ENCODE assay signal across 8 cellular contexts in the genomic region with DNA sequence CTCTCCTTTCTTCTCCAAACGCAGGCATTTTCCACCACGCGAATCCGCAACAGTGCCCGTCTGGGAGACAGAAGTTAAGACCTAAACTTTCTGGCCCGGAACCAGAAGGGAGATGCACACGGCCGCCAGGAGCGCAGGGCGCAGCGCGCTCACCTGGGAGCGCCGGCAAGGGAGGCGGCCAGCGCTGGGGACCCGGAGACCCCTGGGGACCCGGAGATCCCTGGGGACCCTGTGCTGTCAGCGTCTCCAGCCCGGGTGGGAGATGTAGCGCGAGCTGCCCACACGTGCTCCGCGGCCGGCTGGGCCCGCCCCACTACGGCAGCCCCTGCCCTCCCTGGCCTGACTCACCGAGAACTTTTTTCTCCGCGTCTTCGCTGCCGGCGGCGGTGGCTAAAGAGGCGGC. TPM values are rescaled to one million over a fixed set of nuclear protein-coding genes. Genes with fewer than 3 reads are reported as not detected.
DNase-seq lines count a peak whose midpoint lies in the region; ATAC-seq and TF ChIP-seq lines count a peak whose summit lies in the region.

No MANE protein-coding gene starts in this region.

- peaks cover 46 to 75% of the 10 kb centered on the region in 2 donors for H3K27me3 Mint-ChIP-seq in natural killer cell (ENCODE audit: low read depth in 2 of 2)

- intact Hi-C loops in esophagus squamous epithelium (cut with DNase I) (loop anchor here (10.0 kb wide), 1 partner anchor 108 kb away; the partner anchor contains the start of gene MAGOHB), natural killer cell (cut with micrococcal nuclease) (no loop called here)

- DNase-seq in H7 (peak; percentile 69), NAMALWA (ENCODE audit: low spot score) (peak; percentile 88), activated T-cell treated with anti-CD3 and anti-CD28 coated beads for 4 hours (peak; percentile 41), esophagus squamous epithelium (lab: John Stamatoyannopoulos, UW) (no peak), natural killer cell (peak; percentile 47), substantia nigra (lab: John Stamatoyannopoulos, UW) (peak in 19 of 49 donors; percentile 8 to 52 (median 25)), NCI-H1092 (lab: John Stamatoyannopoulos, UW) (no peak)

- no peaks in the 10 kb centered on the region for H3K9me3 ChIP-seq in esophagus squamous epithelium

- H3K27ac Mint-ChIP-seq in natural killer cell, result peak overlapping the region; percentile 82 to 90

- H3K4me1 ChIP-seq in esophagus squamous epithelium, result peaks cover 11 to 59% (median 30%) of the 10 kb centered on the region in 3 donors

- no peak for TF ChIP-seq POLR2A in esophagus squamous epithelium (IDR thresholded peaks at IDR 0.05)

- no peaks in the 10 kb centered on the region for H3K36me3 Mint-ChIP-seq in natural killer cell

- peak overlapping the region; percentile 74 for H3K4me3 ChIP-seq in GM12875 (ENCODE audit: low read depth, low read length)
- peak overlapping the region; percentile 94 for H3K4me3 ChIP-seq in H7 (ENCODE audit: insufficient read depth, low read depth, low read length)
- H3K4me3 ChIP-seq in esophagus squamous epithelium, result peak overlapping the region; percentile 70 to 97 (median 92)

- peak overlapping the region; percentile 98 to 100 (median 99) for H3K27ac ChIP-seq in esophagus squamous epithelium
- peak overlapping the region; percentile 71 for H3K27ac ChIP-seq in substantia nigra (ENCODE audit: low read depth, low read length, poor library complexity, severe bottlenecking)

- H3K27me3 ChIP-seq in H7 (ENCODE audit: control insufficient read depth, insufficient read depth, low read length) (peaks cover 5% of the 10 kb centered on the region; the same call in 1 of the 2 replicates), esophagus squamous epithelium (no peaks in the 10 kb centered on the region)

- peak; percentile 31; the same call in 1 of the 2 replicates for TF ChIP-seq CTCF in GM12875 (IDR thresholded peaks at IDR 0.05; ENCODE audit: borderline replicate concordance, insufficient read depth, low read depth, low read length)
- TF ChIP-seq CTCF in esophagus squamous epithelium (IDR thresholded peaks at IDR 0.05), result peak in 3 of 6 experiments; percentile 23 to 45 (median 43)
- no peak for TF ChIP-seq CTCF in natural killer cell (IDR thresholded peaks at IDR 0.05)

- H3K36me3 ChIP-seq in H7 (replicated peaks; ENCODE audit: control insufficient read depth, insufficient read depth, low read length) (no peaks in the 10 kb centered on the region), esophagus squamous epithelium (no peaks in the 10 kb centered on the region)

- peak; percentile 58 to 71 (median 64) for ATAC-seq in natural killer cell

- H3K4me3 Mint-ChIP-seq in natural killer cell, result peak overlapping the region; percentile 89

- H3K9me3 Mint-ChIP-seq in natural killer cell, result no peaks in the 10 kb centered on the region

- H3K4me1 Mint-ChIP-seq in natural killer cell, result peaks cover 18 to 22% of the 10 kb centered on the region in 2 donors

- 0% methylated on average over 4 of the region's 36 CpGs; no CpG with 5 or more reads in 1 of the 2 donors for WGBS in esophagus squamous epithelium, 2 donors

RNA-seq across cellular contexts. Expression of gene YBX3, which starts 0.6 kb away (rescaled TPM):
- 108 and 140 TPM in 2 replicates for total RNA-seq in H7 (2014; rRNA removed; shearing (Covaris generic))
- 100 to 1,000 TPM; 318 to 484 (median 370) TPM for total RNA-seq in esophagus squamous epithelium
- 10 to 100 TPM; 13.4 to 36.0 (median 33.0) TPM for total RNA-seq in natural killer cell

RNA-seq across cellular contexts. Expression of gene STYK1, which starts 48.7 kb away (rescaled TPM):
- 2.0 and 2.9 TPM in 2 replicates for total RNA-seq in H7 (2014; rRNA removed; shearing (Covaris generic))
- total RNA-seq in esophagus squamous epithelium, result 10 to 100 TPM in 1 of 4 donors, 1 to 10 TPM in 3; 3.4 to 11.7 (median 8.2) TPM
- total RNA-seq in natural killer cell, result 1 to 10 TPM; 2.0 to 2.6 (median 2.4) TPM

Comparison
In these comparisons a context has a peak if more than half of its experiments do, and no peak if none do; other contexts are left out.
1. DNase-seq: peak in H7 (single experiment), NAMALWA (single experiment), activated T-cell treated with anti-CD3 and anti-CD28 coated beads for 4 hours (single experiment) and natural killer cell (single experiment); none in esophagus squamous epithelium (single experiment) and NCI-H1092 (single experiment).
2. Peak in every context shown above with its lines, with median percentiles within 50 percentile points of each other: H3K4me3 ChIP-seq.